Comparison of ENCODE assay signal across 1 cellular context in the genomic region with DNA sequence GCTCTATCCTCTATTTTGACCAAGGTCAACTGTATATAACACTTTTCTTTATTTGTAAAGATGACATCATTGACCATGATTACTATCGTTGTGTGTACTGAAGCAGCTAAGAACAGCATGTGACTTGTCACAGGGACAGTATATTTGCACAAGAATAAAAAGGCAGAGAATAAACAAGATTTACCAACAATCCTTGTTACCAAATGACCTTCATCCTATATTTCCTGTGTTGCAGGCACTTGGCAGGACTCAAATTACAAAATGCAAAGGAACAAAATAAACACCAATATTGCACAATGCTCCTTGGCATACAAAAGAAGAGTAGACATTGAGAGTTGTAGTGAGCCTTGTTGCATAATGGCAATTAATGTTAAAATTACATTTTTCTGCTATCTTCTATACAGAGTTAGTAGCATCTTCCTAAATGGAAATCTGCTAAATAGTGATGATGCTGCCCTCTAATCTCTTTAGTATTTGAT.
TF ChIP-seq lines count a peak whose summit lies in the region.

No MANE protein-coding gene starts in this region.

TF ChIP-seq in HepG2, 621 proteins besides CTCF, POLR2A, EP300 and RAD21 (continued from another document and continues in another):
- TF ChIP-seq ZNF710 (CRISPR knock-in tag; IDR thresholded peaks at IDR 0.05; ENCODE audit: borderline replicate concordance), result peak; percentile 93
- TF ChIP-seq ZNF713 (CRISPR knock-in tag; IDR thresholded peaks at IDR 0.05), result no peak
- TF ChIP-seq ZNF564 (CRISPR knock-in tag; IDR thresholded peaks at IDR 0.05), result 0 out of 2 replicates have a peak, but pooled peaks have one; percentile 63
- peak; percentile 98 for TF ChIP-seq NCOR1 (IDR thresholded peaks at IDR 0.05; ENCODE audit: borderline replicate concordance, low read length)
- TF ChIP-seq KDM5A (IDR thresholded peaks at IDR 0.05; ENCODE audit: borderline replicate concordance, low read length), result no peak
- peak; percentile 13 for TF ChIP-seq YY1 (IDR thresholded peaks at IDR 0.05; ENCODE audit: insufficient read depth, insufficient replicate concordance, low read depth, low read length)
- TF ChIP-seq ZNF672 (CRISPR knock-in tag; IDR thresholded peaks at IDR 0.05), result no peak
- no peak for TF ChIP-seq ZNF30 (CRISPR knock-in tag; IDR thresholded peaks at IDR 0.05)
- peak; percentile 86 for TF ChIP-seq RNF219 (CRISPR knock-in tag; IDR thresholded peaks at IDR 0.05)
- TF ChIP-seq, protein P1, sequence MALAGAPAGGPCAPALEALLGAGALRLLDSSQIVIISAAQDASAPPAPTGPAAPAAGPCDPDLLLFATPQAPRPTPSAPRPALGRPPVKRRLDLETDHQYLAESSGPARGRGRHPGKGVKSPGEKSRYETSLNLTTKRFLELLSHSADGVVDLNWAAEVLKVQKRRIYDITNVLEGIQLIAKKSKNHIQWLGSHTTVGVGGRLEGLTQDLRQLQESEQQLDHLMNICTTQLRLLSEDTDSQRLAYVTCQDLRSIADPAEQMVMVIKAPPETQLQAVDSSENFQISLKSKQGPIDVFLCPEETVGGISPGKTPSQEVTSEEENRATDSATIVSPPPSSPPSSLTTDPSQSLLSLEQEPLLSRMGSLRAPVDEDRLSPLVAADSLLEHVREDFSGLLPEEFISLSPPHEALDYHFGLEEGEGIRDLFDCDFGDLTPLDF (CRISPR knock-in tag; IDR thresholded peaks at IDR 0.05), result no peak
- TF ChIP-seq, protein P2, sequence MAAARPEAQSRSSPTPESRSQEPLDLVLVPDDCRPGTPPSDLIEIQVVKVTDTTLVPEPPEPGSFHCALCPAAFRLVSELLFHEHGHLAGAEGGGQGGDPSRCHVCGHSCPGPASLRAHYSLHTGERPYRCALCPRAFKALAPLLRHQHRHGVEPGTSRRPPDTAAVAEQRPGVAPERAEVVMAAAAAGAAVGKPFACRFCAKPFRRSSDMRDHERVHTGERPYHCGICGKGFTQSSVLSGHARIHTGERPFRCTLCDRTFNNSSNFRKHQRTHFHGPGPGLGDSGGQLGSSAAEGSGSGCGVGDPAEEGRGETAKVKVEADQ (CRISPR knock-in tag; IDR thresholded peaks at IDR 0.05; ENCODE audit: borderline replicate concordance), result no peak
- 0 out of 2 replicates have a peak, but pooled peaks have one; percentile 51 for TF ChIP-seq BCL3 (CRISPR knock-in tag; IDR thresholded peaks at IDR 0.05)
- peak; percentile 100 for TF ChIP-seq ATF2 (CRISPR knock-in tag; IDR thresholded peaks at IDR 0.05)
- peak; percentile 98 for TF ChIP-seq IRF2 (CRISPR knock-in tag; IDR thresholded peaks at IDR 0.05)
- TF ChIP-seq MTERF4 (CRISPR knock-in tag; IDR thresholded peaks at IDR 0.05), result no peak
- TF ChIP-seq HOXA3 (CRISPR knock-in tag; IDR thresholded peaks at IDR 0.05), result peak; percentile 82
- peak; percentile 74 for TF ChIP-seq ZNF589 (CRISPR knock-in tag; conservative IDR thresholded peaks at IDR 0.05)
- TF ChIP-seq ATF6 (CRISPR knock-in tag; conservative IDR thresholded peaks at IDR 0.05), result peak; percentile 89; the same call in 1 of the 2 replicates
- TF ChIP-seq ZNF576 (CRISPR knock-in tag; IDR thresholded peaks at IDR 0.05), result no peak
- peak; percentile 68; the same call in 1 of the 2 replicates for TF ChIP-seq ZNF615 (CRISPR knock-in tag; IDR thresholded peaks at IDR 0.05; ENCODE audit: borderline replicate concordance)
- TF ChIP-seq, protein P3, sequence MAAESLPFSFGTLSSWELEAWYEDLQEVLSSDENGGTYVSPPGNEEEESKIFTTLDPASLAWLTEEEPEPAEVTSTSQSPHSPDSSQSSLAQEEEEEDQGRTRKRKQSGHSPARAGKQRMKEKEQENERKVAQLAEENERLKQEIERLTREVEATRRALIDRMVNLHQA (CRISPR knock-in tag; IDR thresholded peaks at IDR 0.05), result peak; percentile 95
- TF ChIP-seq, protein P4, sequence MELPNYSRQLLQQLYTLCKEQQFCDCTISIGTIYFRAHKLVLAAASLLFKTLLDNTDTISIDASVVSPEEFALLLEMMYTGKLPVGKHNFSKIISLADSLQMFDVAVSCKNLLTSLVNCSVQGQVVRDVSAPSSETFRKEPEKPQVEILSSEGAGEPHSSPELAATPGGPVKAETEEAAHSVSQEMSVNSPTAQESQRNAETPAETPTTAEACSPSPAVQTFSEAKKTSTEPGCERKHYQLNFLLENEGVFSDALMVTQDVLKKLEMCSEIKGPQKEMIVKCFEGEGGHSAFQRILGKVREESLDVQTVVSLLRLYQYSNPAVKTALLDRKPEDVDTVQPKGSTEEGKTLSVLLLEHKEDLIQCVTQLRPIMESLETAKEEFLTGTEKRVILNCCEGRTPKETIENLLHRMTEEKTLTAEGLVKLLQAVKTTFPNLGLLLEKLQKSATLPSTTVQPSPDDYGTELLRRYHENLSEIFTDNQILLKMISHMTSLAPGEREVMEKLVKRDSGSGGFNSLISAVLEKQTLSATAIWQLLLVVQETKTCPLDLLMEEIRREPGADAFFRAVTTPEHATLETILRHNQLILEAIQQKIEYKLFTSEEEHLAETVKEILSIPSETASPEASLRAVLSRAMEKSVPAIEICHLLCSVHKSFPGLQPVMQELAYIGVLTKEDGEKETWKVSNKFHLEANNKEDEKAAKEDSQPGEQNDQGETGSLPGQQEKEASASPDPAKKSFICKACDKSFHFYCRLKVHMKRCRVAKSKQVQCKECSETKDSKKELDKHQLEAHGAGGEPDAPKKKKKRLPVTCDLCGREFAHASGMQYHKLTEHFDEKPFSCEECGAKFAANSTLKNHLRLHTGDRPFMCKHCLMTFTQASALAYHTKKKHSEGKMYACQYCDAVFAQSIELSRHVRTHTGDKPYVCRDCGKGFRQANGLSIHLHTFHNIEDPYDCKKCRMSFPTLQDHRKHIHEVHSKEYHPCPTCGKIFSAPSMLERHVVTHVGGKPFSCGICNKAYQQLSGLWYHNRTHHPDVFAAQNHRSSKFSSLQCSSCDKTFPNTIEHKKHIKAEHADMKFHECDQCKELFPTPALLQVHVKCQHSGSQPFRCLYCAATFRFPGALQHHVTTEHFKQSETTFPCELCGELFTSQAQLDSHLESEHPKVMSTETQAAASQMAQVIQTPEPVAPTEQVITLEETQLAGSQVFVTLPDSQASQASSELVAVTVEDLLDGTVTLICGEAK (IDR thresholded peaks at IDR 0.05), result no peak
- TF ChIP-seq, protein P4 (CRISPR knock-in tag; IDR thresholded peaks at IDR 0.05), result peak; percentile 57; the same call in 1 of the 2 replicates
- no peak for TF ChIP-seq SMAD1 (CRISPR knock-in tag; IDR thresholded peaks at IDR 0.05; ENCODE audit: borderline replicate concordance, low read depth)
- TF ChIP-seq ZNF205 (CRISPR knock-in tag; IDR thresholded peaks at IDR 0.05), result peak; percentile 94; the same call in 1 of the 2 replicates
- TF ChIP-seq RBAK (CRISPR knock-in tag; IDR thresholded peaks at IDR 0.05), result peak; percentile 87; the same call in 1 of the 2 replicates
